In genomic region chr10:79449181-79450146, GRCh38 we compare ENCODE assay signal across 15 cellular contexts. TPM values are rescaled to one million over a fixed set of nuclear protein-coding genes. Genes with fewer than 3 reads are reported as not detected.
DNase-seq lines count a peak whose midpoint lies in the region; ATAC-seq and TF ChIP-seq lines count a peak whose summit lies in the region.
"Had no signal": no experiment of that assay in that cellular context is flagged by ENCODE, and none has a peak within 500 bp of the region (broad histone marks: within the 10 kb centered on the region; RNA-seq: fewer than 3 reads in every experiment).

No MANE protein-coding gene starts in this region.

- peaks cover 16% of the 10 kb centered on the region for H3K27me3 Mint-ChIP-seq in type B pancreatic cell

- TF ChIP-seq CTCF in VCaP (conservative IDR thresholded peaks at IDR 0.05) (no peak), type B pancreatic cell (conservative IDR thresholded peaks at IDR 0.05) (no peak)

- H3K27ac ChIP-seq in VCaP = peak overlapping the region; percentile 57
- H3K27ac ChIP-seq: skin epidermis, upper lobe of right lung had no signal

- H3K36me3 Mint-ChIP-seq in type B pancreatic cell = no peaks in the 10 kb centered on the region

- no peak for ATAC-seq in GM19328 (IDR thresholded peaks at IDR 0.05; ENCODE audit: unreplicated experiment)
- ATAC-seq: upper lobe of right lung had no signal

- peak overlapping the region; percentile 57 for H3K27ac Mint-ChIP-seq in type B pancreatic cell

- H3K9me3 Mint-ChIP-seq in type B pancreatic cell = no peaks in the 10 kb centered on the region

- peak; percentile 40 for DNase-seq in activated CD8-positive, alpha-beta memory T cell treated with anti-CD3 and anti-CD28 coated beads for 24 hours
- no peak for DNase-seq in activated CD8-positive, alpha-beta memory T cell treated with anti-CD3 and anti-CD28 coated beads, Interleukin-2, amount 50 U/mL, for 4 hours
- peak; percentile 38 for DNase-seq in myocyte (ENCODE audit: low read depth)
- DNase-seq in type B pancreatic cell (ENCODE audit: extremely low spot score, unreplicated experiment) = no peak
- no peak for DNase-seq in stimulated activated naive CD4-positive, alpha-beta T cell (lab: John Stamatoyannopoulos, UW)
- DNase-seq in HPDE6-E6E7 (ENCODE audit: extremely low spot score) = no peak
- DNase-seq: activated effector memory CD4-positive, alpha-beta T cell treated with Interleukin-2 at 50 U/mL for 16 hours; NCI-H1105; NCI-H446 treated with DMSO at 0.1 percent for 48 hours; nucleus accumbens; SW 1271; upper lobe of right lung had no signal

- peaks cover 28% of the 10 kb centered on the region for H3K4me1 Mint-ChIP-seq in type B pancreatic cell (ENCODE audit: unreplicated experiment)

- peak overlapping the region; percentile 2 for H3K4me3 Mint-ChIP-seq in type B pancreatic cell

RNA-seq across cellular contexts. Expression of gene ZCCHC24, which starts 4.0 kb away (rescaled TPM):
- total RNA-seq in myocyte (14.1 and 21.1 TPM in 2 replicates), type B pancreatic cell (ENCODE audit: low replicate concordance) (2.7 and 29.1 TPM in 2 replicates)
- 14.4 TPM for polyA plus RNA-seq in myocyte (2012)

Comparison
In these comparisons a context has a peak if more than half of its experiments do, and no peak if none do; other contexts are left out.
1. DNase-seq: peak in activated CD8-positive, alpha-beta memory T cell treated with anti-CD3 and anti-CD28 coated beads for 24 hours (single experiment) and myocyte (single experiment); none in activated CD8-positive, alpha-beta memory T cell treated with anti-CD3 and anti-CD28 coated beads, Interleukin-2, amount 50 U/mL, for 4 hours (single experiment), type B pancreatic cell (single experiment), stimulated activated naive CD4-positive, alpha-beta T cell (0 of 6) and HPDE6-E6E7 (single experiment).